Comparison of ENCODE assay signal across 16 cellular contexts in the genomic region with DNA sequence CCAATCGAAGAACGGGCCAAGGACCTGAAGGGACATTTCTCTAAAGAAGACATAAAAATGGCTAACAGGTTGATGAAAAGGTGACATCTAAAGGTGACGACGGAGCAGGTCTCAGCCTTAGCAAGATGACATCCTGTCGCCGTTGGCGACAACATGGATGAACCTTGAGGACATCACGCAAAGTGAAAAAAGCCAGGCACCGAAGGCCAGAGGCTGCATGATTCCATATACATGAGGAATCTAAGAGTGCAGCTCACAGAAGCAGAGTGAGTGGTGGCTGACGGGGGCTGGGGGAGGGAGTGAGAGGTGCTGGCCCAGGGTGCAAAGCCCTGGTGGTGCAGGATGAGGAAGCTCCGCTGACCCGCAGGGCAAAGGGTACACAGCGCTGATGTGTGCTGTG. TPM values are rescaled to one million over a fixed set of nuclear protein-coding genes. Genes with fewer than 3 reads are reported as not detected.
DNase-seq lines count a peak whose midpoint lies in the region; ATAC-seq and TF ChIP-seq lines count a peak whose summit lies in the region.
"Had no signal": no experiment of that assay in that cellular context is flagged by ENCODE, and none has a peak within 500 bp of the region (broad histone marks: within the 10 kb centered on the region; RNA-seq: fewer than 3 reads in every experiment).

No MANE protein-coding gene starts in this region.

- H3K27ac ChIP-seq in neural progenitor cell (no peak overlapping the region), spleen (no peak overlapping the region)
- H3K27ac ChIP-seq: BLaER1 treated with 17β-estradiol and CSF1 and Interleukin-3, amounts not matched to agents 10 nM and 100 nM; HL-60 had no signal

- H3K9me3 Mint-ChIP-seq in neural progenitor cell, result peaks cover 17% of the 10 kb centered on the region

- H3F3A ChIP-seq in neural progenitor cell (ENCODE audit: low read depth), result no peaks in the 10 kb centered on the region

- ATAC-seq in Right ventricle myocardium superior (ENCODE audit: poor library complexity) (no peak), esophagus mucosa (no peak), HG03354 (IDR thresholded peaks at IDR 0.05; ENCODE audit: poor library complexity, severe bottlenecking, unreplicated experiment) (no peak)
- ATAC-seq: HCT116 had no signal

- H3K79me2 ChIP-seq in neural progenitor cell (ENCODE audit: low read depth), result no peaks in the 10 kb centered on the region

- no peak overlapping the region for H3K4me3 ChIP-seq in neural progenitor cell
- H3K4me3 ChIP-seq in spleen, result no peak overlapping the region
- H3K4me3 ChIP-seq: BLaER1 treated with 17β-estradiol and CSF1 and Interleukin-3, amounts not matched to agents 10 nM and 100 nM had no signal

- no peak for TF ChIP-seq POLR2A in spleen (IDR thresholded peaks at IDR 0.05)

- H3K9ac ChIP-seq in neural progenitor cell, result no peak overlapping the region
- H3K9ac ChIP-seq: BLaER1 treated with 17β-estradiol and CSF1 and Interleukin-3, amounts not matched to agents 10 nM and 100 nM had no signal

- no peak overlapping the region for H2AFZ ChIP-seq in neural progenitor cell (replicated peaks)

- H3K36me3 ChIP-seq in neural progenitor cell (no peaks in the 10 kb centered on the region), spleen (no peaks in the 10 kb centered on the region)
- H3K36me3 ChIP-seq: BLaER1 treated with 17β-estradiol and CSF1 and Interleukin-3, amounts not matched to agents 10 nM and 100 nM had no signal

- peaks cover 11% of the 10 kb centered on the region for H3K4me1 Mint-ChIP-seq in neural progenitor cell
- H3K4me1 Mint-ChIP-seq: CD4-positive, CD25-positive, alpha-beta regulatory T cell had no signal

- H3K36me3 Mint-ChIP-seq in neural progenitor cell, result no peaks in the 10 kb centered on the region
- H3K36me3 Mint-ChIP-seq: CD4-positive, CD25-positive, alpha-beta regulatory T cell had no signal

- H3K4me3 Mint-ChIP-seq in neural progenitor cell, result peak overlapping the region; percentile 37
- H3K4me3 Mint-ChIP-seq: CD4-positive, CD25-positive, alpha-beta regulatory T cell had no signal

- H3K4me1 ChIP-seq in neural progenitor cell (no peaks in the 10 kb centered on the region), spleen (no peaks in the 10 kb centered on the region)

- H3K9me3 ChIP-seq in neural progenitor cell (ENCODE audit: low read depth), result no peaks in the 10 kb centered on the region
- H3K9me3 ChIP-seq in spleen, result peaks cover 0 to 4% (median 0%) of the 10 kb centered on the region in 8 donors

- peak; percentile 44 for DNase-seq in cardiac septum (ENCODE audit: low spot score)
- DNase-seq in Right ventricle myocardium superior, result no peak
- DNase-seq in neural progenitor cell (ENCODE audit: low spot score), result no peak
- peak; percentile 41 for DNase-seq in spleen
- no peak for DNase-seq in HUDEP-2 (lab: John Stamatoyannopoulos, UW; ENCODE audit: unreplicated experiment in 76 of 76)
- DNase-seq: ACHN; CD4-positive, CD25-positive, alpha-beta regulatory T cell; DMS53; GF-D8 had no signal

- WGBS in spleen, 5 donors, result 89 to 96% (median 92%) methylated on average over 13 of the region's 13 CpGs

- H3K27me3 ChIP-seq in neural progenitor cell (no peaks in the 10 kb centered on the region), spleen (replicated peaks in 1 of 7) (peaks cover 0 to 31% (median 0%) of the 10 kb centered on the region in 7 donors)
- H3K27me3 ChIP-seq: BLaER1 treated with 17β-estradiol and CSF1 and Interleukin-3, amounts not matched to agents 10 nM and 100 nM had no signal

- peaks cover 11% of the 10 kb centered on the region for H3K27me3 Mint-ChIP-seq in neural progenitor cell (ENCODE audit: insufficient read depth, low read depth)
- H3K27me3 Mint-ChIP-seq: CD4-positive, CD25-positive, alpha-beta regulatory T cell had no signal

- H3K27ac Mint-ChIP-seq in neural progenitor cell, result no peak overlapping the region
- H3K27ac Mint-ChIP-seq: CD4-positive, CD25-positive, alpha-beta regulatory T cell had no signal

- intact Hi-C loops in cardiac septum (cut with DNase I) (no loop called here), Right ventricle myocardium superior (cut with DNase I) (no loop called here), spleen (cut with DNase I; ENCODE audit: low total_unique reads) (no loop called here)

- no peaks in the 10 kb centered on the region for H4K20me1 ChIP-seq in neural progenitor cell (ENCODE audit: low read depth)
- H4K20me1 ChIP-seq: BLaER1 treated with 17β-estradiol and CSF1 and Interleukin-3, amounts not matched to agents 10 nM and 100 nM had no signal

- no peak for TF ChIP-seq CTCF in neural progenitor cell (IDR thresholded peaks at IDR 0.05)
- no peak for TF ChIP-seq CTCF in spleen (IDR thresholded peaks at IDR 0.05 in 8 of 11, conservative IDR thresholded peaks at IDR 0.05 in 3 of 11)

- no peak overlapping the region for H3K4me2 ChIP-seq in neural progenitor cell
- H3K4me2 ChIP-seq: BLaER1 treated with 17β-estradiol and CSF1 and Interleukin-3, amounts not matched to agents 10 nM and 100 nM had no signal

RNA-seq across cellular contexts. Expression of gene NKX6-2, which starts 34.1 kb away (rescaled TPM):
- not detected for total RNA-seq in cardiac septum
- total RNA-seq in Right ventricle myocardium superior, result not detected
- total RNA-seq in neural progenitor cell (ENCODE audit: low replicate concordance), result not detected in 2 replicates
- total RNA-seq in spleen, result not detected
- under 1 TPM in 2 of 3 donors, not detected in 1; 0.03 to 0.08 TPM for polyA plus RNA-seq in spleen
- total RNA-seq in esophagus mucosa, result 0.08 TPM
- total RNA-seq: A172; CD4-positive, CD25-positive, alpha-beta regulatory T cell; H4 had no signal

Comparison
In these comparisons a context has a peak if more than half of its experiments do, and no peak if none do; other contexts are left out.
1. DNase-seq: peak in cardiac septum (single experiment) and spleen (single experiment); none in Right ventricle myocardium superior (single experiment), neural progenitor cell (single experiment) and HUDEP-2 (0 of 76).